In the genomic region with DNA sequence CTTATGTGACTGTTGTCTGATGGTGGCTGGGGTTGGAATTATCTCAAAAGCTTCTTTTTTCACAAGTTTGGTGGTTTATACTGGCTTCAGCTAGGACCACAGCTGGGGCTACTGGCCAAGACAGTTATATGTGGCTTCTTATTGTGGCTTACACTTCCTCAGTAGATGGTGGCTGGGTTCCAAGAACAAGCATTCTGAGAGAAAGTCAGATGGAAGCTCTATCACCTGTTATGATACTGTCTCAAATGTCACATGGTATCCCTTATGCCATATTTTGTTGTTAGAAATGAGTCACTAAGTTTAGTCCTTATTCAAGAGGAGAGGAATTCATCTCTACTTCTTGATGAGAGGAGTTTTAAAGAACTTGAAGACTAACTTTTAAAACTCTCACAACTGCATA, we compare ENCODE assay signal across 9 cellular contexts. TPM values are rescaled to one million over a fixed set of nuclear protein-coding genes. Genes with fewer than 3 reads are reported as not detected.
DNase-seq lines count a peak whose midpoint lies in the region; ATAC-seq and TF ChIP-seq lines count a peak whose summit lies in the region.
"Had no signal": no experiment of that assay in that cellular context is flagged by ENCODE, and none has a peak within 500 bp of the region (broad histone marks: within the 10 kb centered on the region; RNA-seq: fewer than 3 reads in every experiment).

No MANE protein-coding gene starts in this region.

- CTCF ChIA-PET in activated naive CD4-positive, alpha-beta T cell treated with anti-CD3 and anti-CD28 coated beads for 36 hours (lab: Charles Lee) = interaction anchor here (1.5 kb wide), 1 partner anchor 99 kb away, joined by 7 read pairs; no protein-coding TSS in a partner anchor

- H3K9me3 ChIP-seq in upper lobe of right lung = no peaks in the 10 kb centered on the region
- H3K9me3 ChIP-seq: pancreas had no signal

- no peaks in the 10 kb centered on the region for H3K27me3 ChIP-seq in upper lobe of right lung
- H3K27me3 ChIP-seq: pancreas had no signal

- peak; percentile 89 for ATAC-seq in HG02943 (IDR thresholded peaks at IDR 0.05; ENCODE audit: low read depth, unreplicated experiment)
- ATAC-seq in upper lobe of right lung = no peak

- no peak overlapping the region for H3K4me3 ChIP-seq in upper lobe of right lung
- H3K4me3 ChIP-seq: pancreas had no signal

- peak overlapping the region; percentile 62 for H3K27ac Mint-ChIP-seq in activated naive CD4-positive, alpha-beta T cell treated with anti-CD3 and anti-CD28 coated beads for 36 hours

- no peak overlapping the region for H3K27ac ChIP-seq in upper lobe of right lung
- H3K27ac ChIP-seq: pancreas had no signal

- no peaks in the 10 kb centered on the region for H3K9me3 Mint-ChIP-seq in activated naive CD4-positive, alpha-beta T cell treated with anti-CD3 and anti-CD28 coated beads for 36 hours

- intact Hi-C loops in activated naive CD4-positive, alpha-beta T cell treated with anti-CD3 and anti-CD28 coated beads for 36 hours (cut with micrococcal nuclease) = no loop called here
- intact Hi-C loops in upper lobe of right lung (cut with DNase I) = no loop called here

- H3K36me3 Mint-ChIP-seq in activated naive CD4-positive, alpha-beta T cell treated with anti-CD3 and anti-CD28 coated beads for 36 hours (ENCODE audit: low read depth) = peaks cover 17% of the 10 kb centered on the region

- peaks cover 3% of the 10 kb centered on the region for H3K4me1 ChIP-seq in upper lobe of right lung
- H3K4me1 ChIP-seq: pancreas had no signal

- H3K36me3 ChIP-seq in upper lobe of right lung = peaks cover 38% of the 10 kb centered on the region

- DNase-seq in activated naive CD4-positive, alpha-beta T cell treated with anti-CD3 and anti-CD28 coated beads for 36 hours = peak; percentile 20
- no peak for DNase-seq in activated naive CD4-positive, alpha-beta T cell treated with Interleukin-2 at 50 U/mL for 16 hours
- DNase-seq in RPMI8226 = peak; percentile 78
- peak; percentile 39 for DNase-seq in renal cortical epithelial cell (ENCODE audit: low read depth)
- DNase-seq in DMS 273 treated with DMSO at 0.1 percent for 48 hours (lab: John Stamatoyannopoulos, UW) = no peak
- no peak for DNase-seq in upper lobe of right lung
- DNase-seq in NCI-H1694 (lab: John Stamatoyannopoulos, UW) = no peak
- DNase-seq: pancreas had no signal

- peaks cover 23% of the 10 kb centered on the region for H3K4me1 Mint-ChIP-seq in activated naive CD4-positive, alpha-beta T cell treated with anti-CD3 and anti-CD28 coated beads for 36 hours (ENCODE audit: low read depth)

- H3K27me3 Mint-ChIP-seq in activated naive CD4-positive, alpha-beta T cell treated with anti-CD3 and anti-CD28 coated beads for 36 hours (ENCODE audit: low read depth) = no peaks in the 10 kb centered on the region

- H3K4me3 Mint-ChIP-seq in activated naive CD4-positive, alpha-beta T cell treated with anti-CD3 and anti-CD28 coated beads for 36 hours = no peak overlapping the region

- no peak for TF ChIP-seq CTCF in upper lobe of right lung (IDR thresholded peaks at IDR 0.05)

RNA-seq across cellular contexts. Expression of a gene that starts 41.6 kb away (rescaled TPM):
- total RNA-seq in activated naive CD4-positive, alpha-beta T cell treated with anti-CD3 and anti-CD28 coated beads for 36 hours = 10 to 100 TPM; 89.5 to 90.8 TPM
- total RNA-seq in renal cortical epithelial cell = 68.7 and 128 TPM in 2 replicates
- 34.1 TPM for total RNA-seq in upper lobe of right lung

Comparison
In these comparisons a context has a peak if more than half of its experiments do, and no peak if none do; other contexts are left out.
1. DNase-seq: peak in activated naive CD4-positive, alpha-beta T cell treated with anti-CD3 and anti-CD28 coated beads for 36 hours (single experiment), RPMI8226 (single experiment) and renal cortical epithelial cell (single experiment); none in activated naive CD4-positive, alpha-beta T cell treated with Interleukin-2 at 50 U/mL for 16 hours (single experiment), DMS 273 treated with DMSO at 0.1 percent for 48 hours (single experiment), upper lobe of right lung (single experiment) and NCI-H1694 (single experiment).